Comparison of ENCODE assay signal across 17 cellular contexts in the genomic region with DNA sequence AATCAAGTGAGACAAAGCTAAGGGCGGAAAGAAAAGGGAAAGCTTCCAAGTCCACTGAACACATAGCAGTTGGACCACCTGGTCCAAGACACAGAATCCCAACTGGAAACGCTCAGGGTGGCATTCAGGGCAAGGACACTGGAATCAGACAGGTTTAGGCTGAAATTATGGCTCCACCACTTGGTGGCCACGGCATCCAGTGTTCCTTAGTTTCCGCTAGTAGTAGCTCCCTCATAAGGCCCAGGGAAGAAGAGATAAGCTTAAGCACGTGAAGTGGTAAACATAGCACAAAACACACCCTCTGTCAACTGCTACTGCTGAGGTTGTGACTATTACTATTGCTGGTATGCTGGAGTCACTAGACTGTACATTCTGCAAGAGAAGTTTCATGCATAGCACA.
"Had no signal": no experiment of that assay in that cellular context is flagged by ENCODE, and none has a peak within 500 bp of the region (broad histone marks: within the 10 kb centered on the region; RNA-seq: fewer than 3 reads in every experiment).

No MANE protein-coding gene starts in this region.

- DNase-seq: activated CD4-positive, alpha-beta memory T cell treated with anti-CD3 and anti-CD28 coated beads, Interleukin-2, amount 10 ng/mL, durations not matched to agents 7 days and 5 days; activated CD4-positive, alpha-beta T cell treated with anti-CD3 and anti-CD28 coated beads for 1 hour; activated naive CD8-positive, alpha-beta T cell treated with anti-CD3 and anti-CD28 coated beads, Interleukin-2, amount 10 ng/mL, durations not matched to agents 7 days and 5 days; activated T-cell treated with anti-CD3 and anti-CD28 coated beads, Interleukin-2, amount 50 U/mL, for 72 hours; aorta; effector CD4-positive, alpha-beta T cell; mammary epithelial cell; psoas muscle; sigmoid colon; stimulated activated naive CD4-positive, alpha-beta T cell treated with Interleukin-2 at 50 U/mL for 16 hours; SW 1271; upper lobe of left lung had no signal

- H3K27ac ChIP-seq: coronary artery, epithelial cell of prostate, psoas muscle, sigmoid colon, suprapubic skin, upper lobe of left lung had no signal

- ATAC-seq: activated T-cell treated with anti-CD3 and anti-CD28 coated beads, Interleukin-2, amount 50 U/mL, for 72 hours; natural killer cell treated with Interleukin-12 subunit alpha and Interleukin-12 subunit beta and Interleukin-15 and Interleukin-18, amount 100 ng/mL, for 72 hours; psoas muscle had no signal

- H3K4me1 Mint-ChIP-seq: activated CD4-positive, alpha-beta memory T cell treated with anti-CD3 and anti-CD28 coated beads, Interleukin-2, amount 10 ng/mL, durations not matched to agents 7 days and 5 days; activated naive CD8-positive, alpha-beta T cell treated with anti-CD3 and anti-CD28 coated beads, Interleukin-2, amount 10 ng/mL, durations not matched to agents 7 days and 5 days had no signal

- H3K4me3 ChIP-seq: coronary artery, psoas muscle, sigmoid colon, suprapubic skin, upper lobe of left lung had no signal

- H3K27me3 Mint-ChIP-seq: activated naive CD8-positive, alpha-beta T cell treated with anti-CD3 and anti-CD28 coated beads, Interleukin-2, amount 10 ng/mL, durations not matched to agents 7 days and 5 days had no signal

- H3K4me3 Mint-ChIP-seq: activated CD4-positive, alpha-beta memory T cell treated with anti-CD3 and anti-CD28 coated beads, Interleukin-2, amount 10 ng/mL, durations not matched to agents 7 days and 5 days; activated naive CD8-positive, alpha-beta T cell treated with anti-CD3 and anti-CD28 coated beads, Interleukin-2, amount 10 ng/mL, durations not matched to agents 7 days and 5 days; activated T-cell treated with anti-CD3 and anti-CD28 coated beads, Interleukin-2, amount 50 U/mL, for 72 hours; natural killer cell treated with Interleukin-12 subunit alpha and Interleukin-12 subunit beta and Interleukin-15 and Interleukin-18, amount 100 ng/mL, for 72 hours; T-helper 2 cell treated with Interferon-gamma antibody and Interleukin-4, amounts not matched to agents 5 μg/mL and 100 μg/mL, for 36 hours had no signal

- H3K27me3 ChIP-seq: sigmoid colon, suprapubic skin, upper lobe of left lung had no signal

- H3K9me3 ChIP-seq: psoas muscle, sigmoid colon, suprapubic skin, upper lobe of left lung had no signal

- H3K4me1 ChIP-seq: suprapubic skin, upper lobe of left lung had no signal

- H3K36me3 ChIP-seq: sigmoid colon, suprapubic skin, upper lobe of left lung had no signal

- H3K36me3 Mint-ChIP-seq: activated naive CD8-positive, alpha-beta T cell treated with anti-CD3 and anti-CD28 coated beads, Interleukin-2, amount 10 ng/mL, durations not matched to agents 7 days and 5 days; natural killer cell treated with Interleukin-12 subunit alpha and Interleukin-12 subunit beta and Interleukin-15 and Interleukin-18, amount 100 ng/mL, for 72 hours had no signal

- H3K9me3 Mint-ChIP-seq: activated CD4-positive, alpha-beta memory T cell treated with anti-CD3 and anti-CD28 coated beads, Interleukin-2, amount 10 ng/mL, durations not matched to agents 7 days and 5 days had no signal

- H3K27ac Mint-ChIP-seq: activated CD4-positive, alpha-beta memory T cell treated with anti-CD3 and anti-CD28 coated beads, Interleukin-2, amount 10 ng/mL, durations not matched to agents 7 days and 5 days; activated naive CD8-positive, alpha-beta T cell treated with anti-CD3 and anti-CD28 coated beads, Interleukin-2, amount 10 ng/mL, durations not matched to agents 7 days and 5 days; activated T-cell treated with anti-CD3 and anti-CD28 coated beads, Interleukin-2, amount 50 U/mL, for 72 hours; natural killer cell treated with Interleukin-12 subunit alpha and Interleukin-12 subunit beta and Interleukin-15 and Interleukin-18, amount 100 ng/mL, for 72 hours; T-helper 2 cell treated with Interferon-gamma antibody and Interleukin-4, amounts not matched to agents 5 μg/mL and 100 μg/mL, for 36 hours had no signal
